In genomic region chr9:676780-677458, GRCh38 we compare ENCODE assay signal across 10 cellular contexts.
DNase-seq lines count a peak whose midpoint lies in the region; ATAC-seq, FAIRE-seq and TF ChIP-seq lines count a peak whose summit lies in the region.
"Had no signal": no experiment of that assay in that cellular context is flagged by ENCODE, and none has a peak within 500 bp of the region (broad histone marks: within the 10 kb centered on the region; RNA-seq: fewer than 3 reads in every experiment).

No MANE protein-coding gene starts in this region.

- intact Hi-C loops in HepG2 (cut with micrococcal nuclease; ENCODE audit: unreplicated experiment) (no loop called here), transverse colon (cut with DNase I; ENCODE audit: low total_unique reads) (no loop called here)

- H3K9me3 ChIP-seq in HepG2 (ENCODE audit: low read length) (no peaks in the 10 kb centered on the region), transverse colon (no peaks in the 10 kb centered on the region)

- FAIRE-seq in HepG2 (lab: Jason Lieb, UNC): peak; percentile 15
- FAIRE-seq: colon had no signal

- H3K36me3 Mint-ChIP-seq in activated T-cell treated with anti-CD3 and anti-CD28 coated beads, Interleukin-2, amount 50 U/mL, for 4 hours (ENCODE audit: insufficient read depth): peaks cover 11% of the 10 kb centered on the region
- H3K36me3 Mint-ChIP-seq in activated naive CD8-positive, alpha-beta T cell: peaks cover 5% of the 10 kb centered on the region
- no peaks in the 10 kb centered on the region for H3K36me3 Mint-ChIP-seq in chondrocyte (ENCODE audit: low read depth)

- no peak for ATAC-seq in activated T-cell treated with anti-CD3 and anti-CD28 coated beads, Interleukin-2, amount 50 U/mL, for 4 hours
- ATAC-seq in HepG2 (peak; percentile 74), HG02623 (IDR thresholded peaks at IDR 0.05; ENCODE audit: unreplicated experiment) (no peak)

- no peak for TF ChIP-seq RAD21 in HepG2 (CRISPR knock-in tag; IDR thresholded peaks at IDR 0.05)

- DNase-seq in activated T-cell treated with anti-CD3 and anti-CD28 coated beads, Interleukin-2, amount 50 U/mL, for 4 hours: no peak
- no peak for DNase-seq in activated T-cell treated with anti-CD3 and anti-CD28 coated beads, Interleukin-2, amount 50 U/mL, for 48 hours
- DNase-seq in HepG2 (ENCODE audit: low spot score) (peak; percentile 86), transverse colon (no peak), chondrocyte (ENCODE audit: low spot score) (no peak)
- no peak for DNase-seq in activated CD4-positive, CD25-positive, alpha-beta regulatory T cell treated with anti-CD3 and anti-CD28 coated beads, Interleukin-2, amount 50 U/mL, for 72 hours

- 12% methylated on average over 3 of the region's 3 CpGs for WGBS in HepG2 (ENCODE audit: low lambda C conversion rate)
- 74 to 79% methylated on average over 3 of the region's 3 CpGs for whole genome bisulfite sequencing in transverse colon (ENCODE audit: low coverage in 1 of 2), 2 donors

- H3K4me3 ChIP-seq in HepG2 (replicated peaks in 1 of 3; ENCODE audit: insufficient read depth in 1 of 3, low read depth in 2 of 3, low read length in 3 of 3): peak overlapping the region; percentile 28 to 44 (median 33); a peak in 4 of 6 replicates
- H3K4me3 ChIP-seq in transverse colon: peak overlapping the region in 3 of 4 donors; percentile 4 to 43 (median 10)
- H3K4me3 ChIP-seq: neural progenitor cell had no signal

- POLR2A ChIA-PET in HepG2 (lab: Yijun Ruan, JAX): interaction anchor here (1.1 to 2.6 kb wide), 5 partner anchors 10 to 32 kb away, joined by 3 to 43 read pairs (median 8); no protein-coding TSS in a partner anchor

- H3K9ac ChIP-seq in HepG2 (ENCODE audit: insufficient read depth, low read depth, low read length): peak overlapping the region; percentile 69
- H3K9ac ChIP-seq: neural progenitor cell had no signal

- no peaks in the 10 kb centered on the region for H4K20me1 ChIP-seq in HepG2 (ENCODE audit: insufficient read depth, low read length)

- H3K79me2 ChIP-seq in HepG2 (ENCODE audit: insufficient read depth, low read length): peaks cover 11% of the 10 kb centered on the region

- no peak overlapping the region for H2AFZ ChIP-seq in HepG2 (ENCODE audit: low read length)
- H2AFZ ChIP-seq: neural progenitor cell had no signal

- peak overlapping the region; percentile 83 for H3K4me2 ChIP-seq in HepG2 (ENCODE audit: low read depth, low read length)
- H3K4me2 ChIP-seq: neural progenitor cell had no signal

- H3K36me3 ChIP-seq in HepG2 (replicated peaks in 1 of 2; ENCODE audit: control insufficient read depth in 1 of 2, insufficient read depth in 2 of 2, low read length in 2 of 2) (no peaks in the 10 kb centered on the region), transverse colon (no peaks in the 10 kb centered on the region)
- H3K36me3 ChIP-seq: neural progenitor cell had no signal

- no peak overlapping the region for H3K27ac Mint-ChIP-seq in activated naive CD8-positive, alpha-beta T cell
- H3K27ac Mint-ChIP-seq in chondrocyte (ENCODE audit: unreplicated experiment): no peak overlapping the region
- H3K27ac Mint-ChIP-seq: neural progenitor cell had no signal

- H3K4me1 ChIP-seq in HepG2 (ENCODE audit: insufficient read depth, low read length): peaks cover 100% of the 10 kb centered on the region
- H3K4me1 ChIP-seq in transverse colon: peaks cover 3 to 25% (median 9%) of the 10 kb centered on the region in 4 donors

- peak overlapping the region; percentile 88 for H3K27ac ChIP-seq in HepG2 (ENCODE audit: extremely low read length, insufficient read depth, low read length)
- H3K27ac ChIP-seq in transverse colon: peak overlapping the region; percentile 50 to 67 (median 62)
- H3K27ac ChIP-seq: neural progenitor cell had no signal

- TF ChIP-seq EP300 in HepG2 (IDR thresholded peaks at IDR 0.05; ENCODE audit: low read depth in 2 of 2, low read length in 2 of 2): peak in 1 of 2 experiments; percentile 98; a peak in 2 of 4 replicates
- TF ChIP-seq EP300 in HepG2 (CRISPR knock-in tag; IDR thresholded peaks at IDR 0.05; ENCODE audit: borderline replicate concordance): peak; percentile 83; the same call in 1 of the 2 replicates
- TF ChIP-seq EP300 in transverse colon (IDR thresholded peaks at IDR 0.05; ENCODE audit: low read depth): no peak

- peak overlapping the region; percentile 66 for H3K4me3 Mint-ChIP-seq in activated T-cell treated with anti-CD3 and anti-CD28 coated beads, Interleukin-2, amount 50 U/mL, for 4 hours
- H3K4me3 Mint-ChIP-seq in activated naive CD8-positive, alpha-beta T cell: peak overlapping the region; percentile 68
- no peak overlapping the region for H3K4me3 Mint-ChIP-seq in chondrocyte (ENCODE audit: unreplicated experiment)
- H3K4me3 Mint-ChIP-seq: neural progenitor cell had no signal

- in situ Hi-C loops in HepG2 (cut with HindIII; ENCODE audit: extremely low pct_ligation_motif_present, low pct_unique_long_range_greater_than_20kb): no loop called here
- in situ Hi-C loops in transverse colon (cut with MboI; ENCODE audit: low pct_ligation_motif_present in 1 of 4, low pct_unique_long_range_greater_than_20kb in 1 of 4, low sequenced_read_pairs in 3 of 4): no loop called here

- H3K27me3 Mint-ChIP-seq in activated T-cell treated with anti-CD3 and anti-CD28 coated beads, Interleukin-2, amount 50 U/mL, for 4 hours (ENCODE audit: low read depth): no peaks in the 10 kb centered on the region
- no peaks in the 10 kb centered on the region for H3K27me3 Mint-ChIP-seq in activated naive CD8-positive, alpha-beta T cell
- no peaks in the 10 kb centered on the region for H3K27me3 Mint-ChIP-seq in chondrocyte (ENCODE audit: low read depth)

- no peaks in the 10 kb centered on the region for H3K27me3 ChIP-seq in HepG2 (ENCODE audit: control insufficient read depth in 1 of 2, insufficient read depth in 2 of 2, low read length in 2 of 2)
- H3K27me3 ChIP-seq in transverse colon: no peaks in the 10 kb centered on the region
- H3K27me3 ChIP-seq: neural progenitor cell had no signal

- H3K9me3 Mint-ChIP-seq in activated T-cell treated with anti-CD3 and anti-CD28 coated beads, Interleukin-2, amount 50 U/mL, for 4 hours: no peaks in the 10 kb centered on the region
- H3K9me3 Mint-ChIP-seq in activated naive CD8-positive, alpha-beta T cell (ENCODE audit: low read depth): no peaks in the 10 kb centered on the region
- no peaks in the 10 kb centered on the region for H3K9me3 Mint-ChIP-seq in chondrocyte (ENCODE audit: low read depth)
- H3K9me3 Mint-ChIP-seq: neural progenitor cell had no signal

- no TSS peak for BruUV-seq in HepG2 (replicated peaks; lab: Mats Ljungman, UMichigan)

- no peak for TF ChIP-seq CTCF in HepG2 (CRISPR knock-in tag; IDR thresholded peaks at IDR 0.05)
- TF ChIP-seq CTCF in transverse colon (IDR thresholded peaks at IDR 0.05): no peak
- no peak for TF ChIP-seq CTCF in chondrocyte (IDR thresholded peaks at IDR 0.05)

- TF ChIP-seq POLR2A in HepG2 (IDR thresholded peaks at IDR 0.05; ENCODE audit: insufficient read depth in 1 of 2, low read depth in 2 of 2, low read length in 2 of 2) (peak in 1 of 2 experiments; percentile 21; a peak in 1 of 4 replicates), transverse colon (IDR thresholded peaks at IDR 0.05) (no peak)

- CTCF ChIA-PET in HepG2 (lab: Yijun Ruan, JAX; ENCODE audit: low intra/inter-chr PET ratio, low total read pairs): no interaction called here

- peaks cover 34% of the 10 kb centered on the region for H3K4me1 Mint-ChIP-seq in activated T-cell treated with anti-CD3 and anti-CD28 coated beads, Interleukin-2, amount 50 U/mL, for 4 hours (ENCODE audit: low read depth)
- peaks cover 18% of the 10 kb centered on the region for H3K4me1 Mint-ChIP-seq in activated naive CD8-positive, alpha-beta T cell (ENCODE audit: low read depth)
- H3K4me1 Mint-ChIP-seq in chondrocyte (ENCODE audit: low read depth): peaks cover 12% of the 10 kb centered on the region

TF ChIP-seq in HepG2, 621 proteins besides CTCF, POLR2A, EP300 and RAD21 (continues in another document):
- TF ChIP-seq PATZ1 (CRISPR knock-in tag; IDR thresholded peaks at IDR 0.05) (peak; percentile 35; the same call in 1 of the 2 replicates), RARA (CRISPR knock-in tag; IDR thresholded peaks at IDR 0.05) (peak; percentile 83), ZNF484 (CRISPR knock-in tag; IDR thresholded peaks at IDR 0.05; ENCODE audit: borderline replicate concordance, low read depth) (no peak), ZBTB26 (CRISPR knock-in tag; IDR thresholded peaks at IDR 0.05; ENCODE audit: borderline replicate concordance) (peak; percentile 62; the same call in 1 of the 2 replicates), FOXK2 (IDR thresholded peaks at IDR 0.05) (0 out of 2 replicates have a peak, but pooled peaks have one; percentile 33), ZFP82 (CRISPR knock-in tag; IDR thresholded peaks at IDR 0.05; ENCODE audit: borderline replicate concordance) (no peak)
